Comparison of ENCODE assay signal across 2 cellular contexts in genomic region chr22:20094158-20094807, GRCh38.
A peak's percentile ranks its signal among the peaks of the same experiment; 100 is the strongest.
TF ChIP-seq lines count a peak whose summit lies in the region.

No MANE protein-coding gene starts in this region.

TF ChIP-seq in K562, 482 proteins besides CTCF, POLR2A, EP300 and RAD21 (continues in another document):
- peak; percentile 45 for TF ChIP-seq RBFOX2 (IDR thresholded peaks at IDR 0.05; ENCODE audit: low read depth, low read length)
- peak; percentile 34; the same call in 1 of the 2 replicates for TF ChIP-seq ZNF668 (CRISPR knock-in tag; IDR thresholded peaks at IDR 0.05)
- TF ChIP-seq NR4A1 (CRISPR knock-in tag; IDR thresholded peaks at IDR 0.05), result 0 out of 2 replicates have a peak, but pooled peaks have one; percentile 53
- no peak for TF ChIP-seq NR4A1 (tag; IDR thresholded peaks at IDR 0.05)
- TF ChIP-seq MAX (CRISPR knock-in tag; IDR thresholded peaks at IDR 0.05), result no peak
- TF ChIP-seq NELFE (IDR thresholded peaks at IDR 0.05; ENCODE audit: insufficient read depth, insufficient read length), result no peak
- TF ChIP-seq SUPT5H (IDR thresholded peaks at IDR 0.05), result 0 out of 2 replicates have a peak, but pooled peaks have one; percentile 28
- TF ChIP-seq ASH1L (IDR thresholded peaks at IDR 0.05; ENCODE audit: borderline replicate concordance, low read depth, partially characterized antibody), result no peak
- TF ChIP-seq ZNF79 (CRISPR knock-in tag; IDR thresholded peaks at IDR 0.05; ENCODE audit: low read depth), result no peak
- no peak for TF ChIP-seq SP1 (CRISPR knock-in tag; IDR thresholded peaks at IDR 0.05)
- no peak for TF ChIP-seq SRSF9 (IDR thresholded peaks at IDR 0.05; ENCODE audit: borderline replicate concordance, low read depth, low read length)
- no peak for TF ChIP-seq MTA1 (IDR thresholded peaks at IDR 0.05; ENCODE audit: borderline replicate concordance)
- TF ChIP-seq TRIM25 (IDR thresholded peaks at IDR 0.05; ENCODE audit: borderline replicate concordance), result no peak
- TF ChIP-seq HDGF (IDR thresholded peaks at IDR 0.05), result no peak
- TF ChIP-seq SETDB1 (IDR thresholded peaks at IDR 0.05; ENCODE audit: low read length), result peak; percentile 27
- no peak for TF ChIP-seq ZSCAN29 (IDR thresholded peaks at IDR 0.05)
- no peak for TF ChIP-seq EHMT2 (IDR thresholded peaks at IDR 0.05)
- no peak for TF ChIP-seq STAT5B (CRISPR knock-in tag; IDR thresholded peaks at IDR 0.05)

TF ChIP-seq in liver, 16 proteins besides CTCF, POLR2A, EP300 and RAD21:
- TF ChIP-seq HNF4A (conservative IDR thresholded peaks at IDR 0.05) (no peak), RXRA (IDR thresholded peaks at IDR 0.05) (no peak), NR2F2 (IDR thresholded peaks at IDR 0.05) (no peak), EGR1 (IDR thresholded peaks at IDR 0.05; ENCODE audit: low read depth in 2 of 2) (no peak), FOXA1 (IDR thresholded peaks at IDR 0.05) (no peak), ATF3 (IDR thresholded peaks at IDR 0.05) (no peak), TAF1 (conservative IDR thresholded peaks at IDR 0.05) (no peak), FOXA2 (IDR thresholded peaks at IDR 0.05) (no peak), ZBTB33 (IDR thresholded peaks at IDR 0.05) (no peak), MAX (IDR thresholded peaks at IDR 0.05) (no peak), JUND (IDR thresholded peaks at IDR 0.05) (no peak)
